In the genomic region with DNA sequence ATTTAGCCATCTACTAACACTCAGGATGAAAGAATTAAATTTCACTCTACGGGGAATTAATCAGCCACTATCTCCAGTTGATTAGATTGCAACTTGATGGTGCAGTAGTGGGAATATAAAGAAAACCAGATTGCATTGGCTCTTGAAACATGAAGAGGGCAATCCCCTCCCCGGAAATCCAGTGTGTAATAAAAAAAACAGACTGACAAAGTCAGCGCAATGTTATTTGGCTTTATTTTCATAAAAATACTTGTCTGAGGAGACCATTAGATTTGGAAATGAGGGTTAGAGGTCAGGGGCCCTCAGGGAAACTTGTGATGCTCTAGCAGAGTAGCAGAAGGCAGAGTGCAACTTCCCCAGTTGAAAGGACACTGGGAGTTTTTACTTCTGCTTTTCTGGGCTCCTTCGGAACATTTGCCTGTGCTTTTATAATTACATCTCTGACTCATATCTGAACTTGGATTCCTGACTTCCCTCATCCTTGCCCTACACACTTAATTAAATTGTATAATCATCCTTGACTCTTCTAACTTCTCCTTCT, we compare ENCODE assay signal across 11 cellular contexts.
DNase-seq lines count a peak whose midpoint lies in the region; ATAC-seq and TF ChIP-seq lines count a peak whose summit lies in the region.
"Had no signal": no experiment of that assay in that cellular context is flagged by ENCODE, and none has a peak within 500 bp of the region (broad histone marks: within the 10 kb centered on the region; RNA-seq: fewer than 3 reads in every experiment).

No MANE protein-coding gene starts in this region.

- H3K36me3 Mint-ChIP-seq in naive thymus-derived CD4-positive, alpha-beta T cell: no peaks in the 10 kb centered on the region

- H3K27ac ChIP-seq in colonic mucosa (no peak overlapping the region), RWPE1 (no peak overlapping the region)
- H3K27ac ChIP-seq in naive thymus-derived CD4-positive, alpha-beta T cell (ENCODE audit: low read depth, low read length): no peak overlapping the region

- H3K4me3 ChIP-seq in BE2C (ENCODE audit: low read depth, low read length): no peak overlapping the region
- H3K4me3 ChIP-seq in colonic mucosa: no peak overlapping the region
- H3K4me3 ChIP-seq in naive thymus-derived CD4-positive, alpha-beta T cell (ENCODE audit: low read length): no peak overlapping the region
- H3K4me3 ChIP-seq: skin epidermis had no signal

- H3K9me3 Mint-ChIP-seq in naive thymus-derived CD4-positive, alpha-beta T cell: peaks cover 0 to 8% (median 3%) of the 10 kb centered on the region in 11 donors

- TF ChIP-seq CTCF in BE2C (IDR thresholded peaks at IDR 0.05; ENCODE audit: low read depth, low read length) (no peak), colonic mucosa (IDR thresholded peaks at IDR 0.05) (no peak), RWPE1 (conservative IDR thresholded peaks at IDR 0.05; ENCODE audit: low read depth) (no peak)

- H3K36me3 ChIP-seq in BE2C (no peaks in the 10 kb centered on the region), colonic mucosa (no peaks in the 10 kb centered on the region)
- H3K36me3 ChIP-seq in naive thymus-derived CD4-positive, alpha-beta T cell (ENCODE audit: control insufficient read depth in 2 of 3, insufficient read depth in 3 of 3, low read length in 3 of 3): no peaks in the 10 kb centered on the region

- peak; percentile 90 for ATAC-seq in naive thymus-derived CD4-positive, alpha-beta T cell
- ATAC-seq in HG02973 (IDR thresholded peaks at IDR 0.05; ENCODE audit: unreplicated experiment) (no peak), HG02763 (IDR thresholded peaks at IDR 0.05; ENCODE audit: unreplicated experiment) (no peak)

- H3K27me3 ChIP-seq in BE2C: no peaks in the 10 kb centered on the region
- no peaks in the 10 kb centered on the region for H3K27me3 ChIP-seq in colonic mucosa
- H3K27me3 ChIP-seq in naive thymus-derived CD4-positive, alpha-beta T cell (ENCODE audit: control insufficient read depth in 2 of 2, insufficient read depth in 2 of 2, low read length in 2 of 2): no peaks in the 10 kb centered on the region

- CTCF ChIA-PET in naive thymus-derived CD4-positive, alpha-beta T cell (lab: Charles Lee): no interaction called here
- CTCF ChIA-PET in RWPE1 (lab: Yijun Ruan, JAX): no interaction called here

- DNase-seq in BE2C: peak; percentile 20
- peak; percentile 78 for DNase-seq in HS-27A (ENCODE audit: low read depth)
- DNase-seq in colonic mucosa: peak; percentile 32
- no peak for DNase-seq in naive thymus-derived CD4-positive, alpha-beta T cell
- DNase-seq in activated CD4-positive, alpha-beta T cell treated with anti-CD3 and anti-CD28 coated beads, Interleukin-2, amount 50 U/mL, for 48 hours: no peak
- DNase-seq in RWPE1 (ENCODE audit: low spot score): no peak
- DNase-seq: DND-41, NCI-H1105 treated with DMSO at 0.1 percent for 48 hours had no signal

- no peaks in the 10 kb centered on the region for H3K27me3 Mint-ChIP-seq in naive thymus-derived CD4-positive, alpha-beta T cell

- intact Hi-C loops in colonic mucosa (cut with DNase I): no loop called here
- intact Hi-C loops in naive thymus-derived CD4-positive, alpha-beta T cell (cut with micrococcal nuclease): no loop called here

- POLR2A ChIA-PET in naive thymus-derived CD4-positive, alpha-beta T cell (lab: Charles Lee): no interaction called here
- POLR2A ChIA-PET in RWPE1 (lab: Yijun Ruan, JAX; ENCODE audit: low non-redundant PET): no interaction called here

- no peaks in the 10 kb centered on the region for H3K9me3 ChIP-seq in BE2C
- H3K9me3 ChIP-seq in colonic mucosa: no peaks in the 10 kb centered on the region
- H3K9me3 ChIP-seq in naive thymus-derived CD4-positive, alpha-beta T cell (ENCODE audit: control insufficient read depth in 2 of 3, low read length in 3 of 3): no peaks in the 10 kb centered on the region

- H3K4me1 ChIP-seq in BE2C (peaks cover 12% of the 10 kb centered on the region), colonic mucosa (peaks cover 4% of the 10 kb centered on the region)
- H3K4me1 ChIP-seq in naive thymus-derived CD4-positive, alpha-beta T cell (ENCODE audit: control insufficient read depth in 2 of 2, insufficient read depth in 2 of 2, low read length in 2 of 2): no peaks in the 10 kb centered on the region

- H3K9ac ChIP-seq in colonic mucosa (ENCODE audit: low read depth in 2 of 2, low read length in 2 of 2): no peak overlapping the region

- peaks cover 0 to 2% (median 0%) of the 10 kb centered on the region in 7 donors for H3K4me1 Mint-ChIP-seq in naive thymus-derived CD4-positive, alpha-beta T cell

- no peak overlapping the region for H3K4me3 Mint-ChIP-seq in naive thymus-derived CD4-positive, alpha-beta T cell

- no peak overlapping the region for H3K27ac Mint-ChIP-seq in naive thymus-derived CD4-positive, alpha-beta T cell

Comparison
In these comparisons a context has a peak if more than half of its experiments do, and no peak if none do; other contexts are left out.
1. DNase-seq: peak in BE2C (single experiment), HS-27A (single experiment) and colonic mucosa (single experiment); none in naive thymus-derived CD4-positive, alpha-beta T cell (0 of 9), activated CD4-positive, alpha-beta T cell treated with anti-CD3 and anti-CD28 coated beads, Interleukin-2, amount 50 U/mL, for 48 hours (0 of 2) and RWPE1 (single experiment).